Comparison of ENCODE assay signal across 2 cellular contexts in the genomic region with DNA sequence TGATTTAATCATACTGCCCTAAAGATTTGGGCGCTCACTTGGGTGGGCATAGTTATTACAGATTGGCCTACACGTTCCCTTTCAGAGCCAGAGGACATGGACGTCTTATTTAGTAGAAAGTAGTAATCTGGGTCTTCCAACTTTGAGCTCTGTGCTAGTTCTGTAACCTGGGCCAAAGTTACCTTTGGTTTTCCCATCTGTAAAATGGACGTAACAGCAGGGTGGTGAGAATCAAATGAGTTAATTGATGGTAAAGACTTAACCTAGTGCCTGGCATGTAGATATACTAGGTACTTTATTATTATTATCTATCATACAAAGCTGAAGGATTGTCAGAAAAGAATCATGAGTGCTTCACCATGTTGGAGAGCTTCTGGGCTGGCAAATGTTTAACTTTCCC.
A peak's percentile ranks its signal among the peaks of the same experiment; 100 is the strongest.
TF ChIP-seq lines count a peak whose summit lies in the region.

No MANE protein-coding gene starts in this region.

TF ChIP-seq in HepG2, 621 proteins besides CTCF, POLR2A, EP300 and RAD21:
- 0 out of 2 replicates have a peak, but pooled peaks have one; percentile 65 for TF ChIP-seq ZNF629 (CRISPR knock-in tag; conservative IDR thresholded peaks at IDR 0.05)
- TF ChIP-seq RXRA (CRISPR knock-in tag; IDR thresholded peaks at IDR 0.05) = no peak
- no peak for TF ChIP-seq MTA1 (CRISPR knock-in tag; IDR thresholded peaks at IDR 0.05; ENCODE audit: borderline replicate concordance)
- TF ChIP-seq GTF2F1 (IDR thresholded peaks at IDR 0.05; ENCODE audit: low read length) = no peak
- no peak for TF ChIP-seq HMGA1 (CRISPR knock-in tag; conservative IDR thresholded peaks at IDR 0.05)

TF ChIP-seq in K562, 482 proteins besides CTCF, POLR2A, EP300 and RAD21:
- no peak for TF ChIP-seq ARID1B (IDR thresholded peaks at IDR 0.05)
- peak; percentile 42; the same call in 1 of the 2 replicates for TF ChIP-seq BCOR (IDR thresholded peaks at IDR 0.05)
- TF ChIP-seq ZBTB7A (IDR thresholded peaks at IDR 0.05; ENCODE audit: borderline replicate concordance, control insufficient read depth, low read depth, low read length) = no peak
- no peak for TF ChIP-seq ZNF253 (CRISPR knock-in tag; conservative IDR thresholded peaks at IDR 0.05)
- 0 out of 4 replicates have a peak, but pooled peaks of 1 of the 2 experiments have one; percentile 20 for TF ChIP-seq KDM1A (IDR thresholded peaks at IDR 0.05)
- TF ChIP-seq, protein P1, sequence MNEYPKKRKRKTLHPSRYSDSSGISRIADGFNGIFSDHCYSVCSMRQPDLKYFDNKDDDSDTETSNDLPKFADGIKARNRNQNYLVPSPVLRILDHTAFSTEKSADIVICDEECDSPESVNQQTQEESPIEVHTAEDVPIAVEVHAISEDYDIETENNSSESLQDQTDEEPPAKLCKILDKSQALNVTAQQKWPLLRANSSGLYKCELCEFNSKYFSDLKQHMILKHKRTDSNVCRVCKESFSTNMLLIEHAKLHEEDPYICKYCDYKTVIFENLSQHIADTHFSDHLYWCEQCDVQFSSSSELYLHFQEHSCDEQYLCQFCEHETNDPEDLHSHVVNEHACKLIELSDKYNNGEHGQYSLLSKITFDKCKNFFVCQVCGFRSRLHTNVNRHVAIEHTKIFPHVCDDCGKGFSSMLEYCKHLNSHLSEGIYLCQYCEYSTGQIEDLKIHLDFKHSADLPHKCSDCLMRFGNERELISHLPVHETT (CRISPR knock-in tag; conservative IDR thresholded peaks at IDR 0.05 in 1 of 2, IDR thresholded peaks at IDR 0.05 in 1 of 2) = no peak
- peak; percentile 66 for TF ChIP-seq RBM25 (IDR thresholded peaks at IDR 0.05; ENCODE audit: low read depth, low read length, severe bottlenecking)
- TF ChIP-seq SRSF9 (IDR thresholded peaks at IDR 0.05; ENCODE audit: borderline replicate concordance, low read depth, low read length) = no peak
- no peak for TF ChIP-seq POLR2B (IDR thresholded peaks at IDR 0.05; ENCODE audit: low read depth, partially characterized antibody)
TF ChIP-seq in K562: peak in this region for 3.
